9 cellular contexts compared by ENCODE assay signal in genomic region chr10:59337254-59337653, GRCh38. TPM values are rescaled to one million over a fixed set of nuclear protein-coding genes. Genes with fewer than 3 reads are reported as not detected.
DNase-seq lines count a peak whose midpoint lies in the region; ATAC-seq and TF ChIP-seq lines count a peak whose summit lies in the region.
"Had no signal": no experiment of that assay in that cellular context is flagged by ENCODE, and none has a peak within 500 bp of the region (broad histone marks: within the 10 kb centered on the region; RNA-seq: fewer than 3 reads in every experiment).

No MANE protein-coding gene starts in this region.

- H3K4me3 ChIP-seq in BE2C (ENCODE audit: low read depth, low read length) (no peak overlapping the region), RWPE2 (ENCODE audit: severe bottlenecking) (no peak overlapping the region), fibroblast of the aortic adventitia (ENCODE audit: low read depth, low read length) (no peak overlapping the region)
- H3K4me3 ChIP-seq: SK-N-MC had no signal

- H3K36me3 ChIP-seq in BE2C (no peaks in the 10 kb centered on the region), RWPE2 (ENCODE audit: low read depth) (no peaks in the 10 kb centered on the region)

- peak overlapping the region; percentile 35 for H3K27ac ChIP-seq in RWPE2 (ENCODE audit: poor library complexity, severe bottlenecking)
- H3K27ac ChIP-seq: SK-N-MC had no signal

- TF ChIP-seq CTCF in BE2C (IDR thresholded peaks at IDR 0.05; ENCODE audit: low read depth, low read length) (no peak), RWPE2 (IDR thresholded peaks at IDR 0.05; ENCODE audit: poor library complexity, severe bottlenecking) (no peak), fibroblast of the aortic adventitia (IDR thresholded peaks at IDR 0.05; ENCODE audit: insufficient read depth, low read length) (no peak), omental fat pad (IDR thresholded peaks at IDR 0.05) (no peak)

- H3K27me3 ChIP-seq in BE2C, result no peaks in the 10 kb centered on the region
- no peaks in the 10 kb centered on the region for H3K27me3 ChIP-seq in RWPE2 (ENCODE audit: insufficient read depth, poor library complexity, severe bottlenecking)

- H3K4me1 ChIP-seq in BE2C (no peaks in the 10 kb centered on the region), RWPE2 (ENCODE audit: insufficient read depth, poor library complexity, severe bottlenecking) (peaks cover 11% of the 10 kb centered on the region)

- no peaks in the 10 kb centered on the region for H3K9me3 ChIP-seq in BE2C
- no peaks in the 10 kb centered on the region for H3K9me3 ChIP-seq in RWPE2 (ENCODE audit: severe bottlenecking)

- ATAC-seq in RWPE2 (ENCODE audit: low read depth) (peak; percentile 83), omental fat pad (ENCODE audit: low FRiP score) (peak; percentile 51), HG02885 (IDR thresholded peaks at IDR 0.05; ENCODE audit: poor library complexity, unreplicated experiment) (no peak), HG03175 (IDR thresholded peaks at IDR 0.05; ENCODE audit: unreplicated experiment) (no peak)

- peak; percentile 34 for DNase-seq in BE2C
- no peak for DNase-seq in RWPE2 (ENCODE audit: low spot score)
- peak; percentile 83 for DNase-seq in fibroblast of the aortic adventitia (ENCODE audit: low read depth)
- no peak for DNase-seq in omental fat pad (ENCODE audit: low spot score)
- DNase-seq in stimulated activated CD4-positive, alpha-beta T cell treated with anti-CD3 and anti-CD28 coated beads, Interleukin-1b, Interleukin-23, amount 100 ng/mL, for 48 hours, result no peak
- DNase-seq in NAMALWA (ENCODE audit: low spot score), result no peak

RNA-seq across cellular contexts. Expression of gene FAM13C, which starts 25.1 kb away (rescaled TPM):
- 16.1 TPM for polyA plus RNA-seq in BE2C (2012; ENCODE audit: insufficient read depth, insufficient read length, low read depth)
- total RNA-seq in fibroblast of the aortic adventitia (ENCODE audit: low replicate concordance) (3.3 and 9.1 TPM in 2 replicates), omental fat pad (10 to 100 TPM in 2 of 4 donors, 1 to 10 TPM in 2; 2.2 to 43.0 (median 11.6) TPM)

Comparison
In these comparisons a context has a peak if more than half of its experiments do, and no peak if none do; other contexts are left out.
1. DNase-seq: peak in BE2C (single experiment) and fibroblast of the aortic adventitia (single experiment); none in RWPE2 (single experiment), omental fat pad (single experiment), stimulated activated CD4-positive, alpha-beta T cell treated with anti-CD3 and anti-CD28 coated beads, Interleukin-1b, Interleukin-23, amount 100 ng/mL, for 48 hours (single experiment) and NAMALWA (single experiment).
2. ATAC-seq: peak in RWPE2 (single experiment) and omental fat pad (single experiment); none in HG02885 (single experiment) and HG03175 (single experiment).